14 cellular contexts compared by ENCODE assay signal in the genomic region with DNA sequence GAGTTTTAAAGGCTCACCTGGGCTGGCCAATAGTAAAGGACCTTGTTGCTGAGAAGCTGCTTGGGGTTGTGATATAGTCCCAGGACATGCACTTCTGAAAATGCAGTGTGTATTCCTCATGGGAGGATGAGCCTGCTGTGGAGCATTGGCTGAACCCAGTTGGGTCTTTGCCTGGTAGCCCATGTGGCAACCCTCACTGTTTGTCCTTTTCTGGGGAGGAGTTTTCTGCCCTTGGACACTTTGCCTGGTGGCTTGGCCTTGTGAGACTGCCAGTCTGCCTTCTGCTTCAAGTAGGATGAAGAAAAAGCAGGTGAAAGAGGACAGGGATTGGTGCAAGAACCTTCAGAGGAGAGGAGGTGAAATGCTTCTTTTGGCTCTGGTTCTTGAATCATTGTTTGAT. TPM values are rescaled to one million over a fixed set of nuclear protein-coding genes. Genes with fewer than 3 reads are reported as not detected.
DNase-seq lines count a peak whose midpoint lies in the region; ATAC-seq and TF ChIP-seq lines count a peak whose summit lies in the region.
"Had no signal": no experiment of that assay in that cellular context is flagged by ENCODE, and none has a peak within 500 bp of the region (broad histone marks: within the 10 kb centered on the region; RNA-seq: fewer than 3 reads in every experiment).

No MANE protein-coding gene starts in this region.

- H3K9me3 Mint-ChIP-seq in CD8-positive, alpha-beta T cell = no peaks in the 10 kb centered on the region
- H3K9me3 Mint-ChIP-seq in brain = no peaks in the 10 kb centered on the region
- no peaks in the 10 kb centered on the region for H3K9me3 Mint-ChIP-seq in naive thymus-derived CD8-positive, alpha-beta T cell

- intact Hi-C loops in CD8-positive, alpha-beta T cell (cut with DNase I, micrococcal nuclease) = loop anchor here in 1 of 2 experiments (10.0 kb wide), 1 partner anchor 1148 kb away; a partner anchor contains a TSS

- no peaks in the 10 kb centered on the region for H3K9me2 ChIP-seq in Karpas-422 (replicated peaks; ENCODE audit: insufficient read depth, low read length)

- H3K4me2 ChIP-seq in Karpas-422 (ENCODE audit: low read depth, low read length, poor library complexity, severe bottlenecking) = peak overlapping the region; percentile 91

- no peak overlapping the region for H3K4me3 ChIP-seq in CD8-positive, alpha-beta T cell (ENCODE audit: low read depth, low read length)
- peak overlapping the region; percentile 83; the same call in 1 of the 2 replicates for H3K4me3 ChIP-seq in Karpas-422 (ENCODE audit: low read length)

- TF ChIP-seq CTCF in CD8-positive, alpha-beta T cell (IDR thresholded peaks at IDR 0.05) = no peak
- no peak for TF ChIP-seq CTCF in brain (conservative IDR thresholded peaks at IDR 0.05)

- H3K27me3 Mint-ChIP-seq in CD8-positive, alpha-beta T cell (ENCODE audit: low read depth) = no peaks in the 10 kb centered on the region
- no peaks in the 10 kb centered on the region for H3K27me3 Mint-ChIP-seq in brain
- H3K27me3 Mint-ChIP-seq in naive thymus-derived CD8-positive, alpha-beta T cell = no peaks in the 10 kb centered on the region

- DNase-seq in CD8-positive, alpha-beta T cell = peak in 1 of 7 experiments; percentile 38
- DNase-seq in Karpas-422 (no peak), HT-29 (ENCODE audit: low spot score) (no peak)
- DNase-seq in naive thymus-derived CD8-positive, alpha-beta T cell = no peak
- DNase-seq: activated gamma-delta T cell; central memory CD4-positive, alpha-beta T cell; COR-L47; NCI-H1417 treated with DMSO at 0.1 percent for 48 hours; NCI-H748 treated with DMSO at 0.1 percent for 48 hours had no signal

- POLR2A ChIA-PET in CD8-positive, alpha-beta T cell (lab: Charles Lee) = interaction anchor here (0.9 to 2.0 kb wide), 3 partner anchors 8 to 1295 kb away, joined by 3 to 11 read pairs (median 3); a partner anchor contains a TSS
- POLR2A ChIA-PET in naive thymus-derived CD8-positive, alpha-beta T cell (lab: Charles Lee) = interaction anchor here (1.1 kb wide), 1 partner anchor 9 kb away, joined by 3 read pairs; no protein-coding TSS in a partner anchor

- peaks cover 55% of the 10 kb centered on the region for H4K20me1 ChIP-seq in Karpas-422 (ENCODE audit: insufficient read depth, low read depth, low read length)

- no peak for ATAC-seq in CD8-positive, alpha-beta T cell
- ATAC-seq in naive thymus-derived CD8-positive, alpha-beta T cell = no peak
- ATAC-seq in GM21717 (IDR thresholded peaks at IDR 0.05; ENCODE audit: unreplicated experiment) (no peak), HG02938 (IDR thresholded peaks at IDR 0.05; ENCODE audit: unreplicated experiment) (no peak), HG02678 (IDR thresholded peaks at IDR 0.05; ENCODE audit: unreplicated experiment) (no peak)

- peaks cover 74% of the 10 kb centered on the region for H3K4me1 Mint-ChIP-seq in CD8-positive, alpha-beta T cell (ENCODE audit: low read depth)
- peaks cover 75% of the 10 kb centered on the region for H3K4me1 Mint-ChIP-seq in brain
- peaks cover 39 to 75% (median 72%) of the 10 kb centered on the region in 4 donors for H3K4me1 Mint-ChIP-seq in naive thymus-derived CD8-positive, alpha-beta T cell

- no peak overlapping the region for H3K27ac ChIP-seq in CD8-positive, alpha-beta T cell (ENCODE audit: low read depth, low read length)
- H3K27ac ChIP-seq in Karpas-422 (ENCODE audit: low read length) = no peak overlapping the region
- H3K27ac ChIP-seq: WERI-Rb-1 had no signal

- peaks cover 25% of the 10 kb centered on the region for H3K36me3 Mint-ChIP-seq in CD8-positive, alpha-beta T cell
- H3K36me3 Mint-ChIP-seq in brain = peaks cover 25% of the 10 kb centered on the region
- peaks cover 0 to 18% (median 10%) of the 10 kb centered on the region in 3 donors for H3K36me3 Mint-ChIP-seq in naive thymus-derived CD8-positive, alpha-beta T cell

- H3K9ac ChIP-seq in Karpas-422 (ENCODE audit: low read length) = peak overlapping the region; percentile 77; the same call in 1 of the 2 replicates

- H3K36me3 ChIP-seq in CD8-positive, alpha-beta T cell (ENCODE audit: insufficient read depth, low read length) = no peaks in the 10 kb centered on the region
- peaks cover 12% of the 10 kb centered on the region; the same call in 1 of the 2 replicates for H3K36me3 ChIP-seq in Karpas-422 (ENCODE audit: insufficient read depth, low read length)

- peaks cover 62% of the 10 kb centered on the region for H3K4me1 ChIP-seq in CD8-positive, alpha-beta T cell (ENCODE audit: insufficient read depth, low read length)
- H3K4me1 ChIP-seq in Karpas-422 (ENCODE audit: low read length) = peaks cover 74% of the 10 kb centered on the region

- H3K79me2 ChIP-seq in Karpas-422 (ENCODE audit: low read length) = peaks cover 81% of the 10 kb centered on the region

- H3K9me3 ChIP-seq in CD8-positive, alpha-beta T cell (ENCODE audit: low read length) = no peaks in the 10 kb centered on the region
- no peaks in the 10 kb centered on the region for H3K9me3 ChIP-seq in Karpas-422 (ENCODE audit: low read length)

- no peak overlapping the region for H2AFZ ChIP-seq in Karpas-422 (ENCODE audit: low read length)

- CTCF ChIA-PET in CD8-positive, alpha-beta T cell (lab: Charles Lee) = interaction anchor here (3.9 kb wide), 1 partner anchor 13 kb away, joined by 14 read pairs; no protein-coding TSS in a partner anchor

- H3K4me3 Mint-ChIP-seq in CD8-positive, alpha-beta T cell = peak overlapping the region; percentile 8
- peak overlapping the region; percentile 71 to 93 (median 91) for H3K4me3 Mint-ChIP-seq in brain
- peak overlapping the region in 9 of 10 donors; percentile 28 to 93 (median 50) for H3K4me3 Mint-ChIP-seq in naive thymus-derived CD8-positive, alpha-beta T cell

- no peaks in the 10 kb centered on the region for H3K27me3 ChIP-seq in CD8-positive, alpha-beta T cell (ENCODE audit: insufficient read depth, low read length)
- H3K27me3 ChIP-seq in Karpas-422 (ENCODE audit: low read length) = no peaks in the 10 kb centered on the region

- no peak overlapping the region for H3K27ac Mint-ChIP-seq in CD8-positive, alpha-beta T cell
- H3K27ac Mint-ChIP-seq in brain = peak overlapping the region in 3 of 5 experiments; percentile 33 to 51 (median 50)
- peak overlapping the region in 6 of 10 donors; percentile 25 to 86 (median 62) for H3K27ac Mint-ChIP-seq in naive thymus-derived CD8-positive, alpha-beta T cell

RNA-seq across cellular contexts. Expression of a gene that starts 4.0 kb away (rescaled TPM):
- 10 to 100 TPM; 39.9 to 42.6 TPM for total RNA-seq in CD8-positive, alpha-beta T cell
- total RNA-seq in Karpas-422 (2014; rRNA removed; shearing (Covaris generic); ENCODE audit: low replicate concordance) = 38.1 and 45.3 TPM in 2 replicates
- polyA plus RNA-seq in brain (ENCODE audit: insufficient read depth, low read depth, low replicate concordance) = 20.8 TPM
- 10 to 100 TPM; 49.6 to 53.7 TPM for total RNA-seq in naive thymus-derived CD8-positive, alpha-beta T cell
- polyA plus RNA-seq in naive thymus-derived CD8-positive, alpha-beta T cell = 1 to 10 TPM in 1 of 3 donors, under 1 TPM in 2; 0.72 to 1.2 (median 0.84) TPM
- 31.6 and 36.5 TPM in 2 replicates for total RNA-seq in HT-29 (2014; rRNA removed; shearing (Covaris generic))

Comparison
In these comparisons a context has a peak if more than half of its experiments do, and no peak if none do; other contexts are left out.
1. H3K4me3 Mint-ChIP-seq: peak in every context shown above with its lines; median percentile 91 in brain; 50 in naive thymus-derived CD8-positive, alpha-beta T cell; 8 in CD8-positive, alpha-beta T cell.